19 cellular contexts compared by ENCODE assay signal in the genomic region with DNA sequence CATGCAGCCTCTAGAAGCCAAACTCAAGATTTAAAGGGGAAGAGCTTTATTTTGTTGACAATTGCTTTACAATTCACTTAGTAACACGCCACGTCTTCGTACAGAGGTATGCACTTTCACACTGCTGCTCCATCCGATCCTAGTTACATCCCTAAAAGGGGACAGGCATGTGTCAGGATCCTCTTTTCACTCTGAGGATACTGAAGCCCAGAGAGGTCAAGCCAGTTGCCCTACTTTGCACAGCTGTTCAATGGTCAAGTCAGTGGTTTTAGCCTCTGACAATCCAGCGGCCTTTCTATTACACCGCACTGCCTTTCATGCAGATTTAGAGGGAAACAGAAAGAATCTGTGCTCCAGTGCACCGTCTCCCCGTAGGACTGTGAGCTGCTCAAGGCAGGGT. TPM values are rescaled to one million over a fixed set of nuclear protein-coding genes. Genes with fewer than 3 reads are reported as not detected.
"Had no signal": no experiment of that assay in that cellular context is flagged by ENCODE, and none has a peak within 500 bp of the region (broad histone marks: within the 10 kb centered on the region; RNA-seq: fewer than 3 reads in every experiment).

No MANE protein-coding gene starts in this region.

- FAIRE-seq: keratinocyte had no signal

- H3K27ac Mint-ChIP-seq: activated CD4-positive, alpha-beta T cell treated with anti-CD3 and anti-CD28 coated beads, Interleukin-2, amount 10 ng/mL, durations not matched to agents 7 days and 5 days; activated T-cell treated with anti-CD3 and anti-CD28 coated beads, Interleukin-2, amount 50 U/mL, for 24 hours; memory B cell; natural killer cell had no signal

- H3K4me1 Mint-ChIP-seq: activated CD4-positive, alpha-beta T cell treated with anti-CD3 and anti-CD28 coated beads, Interleukin-2, amount 10 ng/mL, durations not matched to agents 7 days and 5 days; natural killer cell had no signal

- H3K9me3 Mint-ChIP-seq: activated CD4-positive, alpha-beta T cell treated with anti-CD3 and anti-CD28 coated beads, Interleukin-2, amount 10 ng/mL, durations not matched to agents 7 days and 5 days; activated T-cell treated with anti-CD3 and anti-CD28 coated beads, Interleukin-2, amount 50 U/mL, for 24 hours; memory B cell; natural killer cell had no signal

- H3K36me3 ChIP-seq: esophagus muscularis mucosa, left ventricle myocardium inferior had no signal

- H3K27ac ChIP-seq: esophagus muscularis mucosa, hepatocyte, left ventricle myocardium inferior, psoas muscle had no signal

- H3K4me2 ChIP-seq: hepatocyte, smooth muscle cell had no signal

- H3K9me3 ChIP-seq: esophagus muscularis mucosa, left ventricle myocardium inferior, psoas muscle had no signal

- H3K4me3 ChIP-seq: esophagus muscularis mucosa, hepatocyte, left ventricle myocardium inferior, psoas muscle, smooth muscle cell had no signal

- H3K27me3 ChIP-seq: hepatocyte had no signal

- H3K36me3 Mint-ChIP-seq: memory B cell, natural killer cell had no signal

- DNase-seq: activated CD4-positive, alpha-beta T cell treated with anti-CD3 and anti-CD28 coated beads, Interleukin-2, amount 10 ng/mL, durations not matched to agents 7 days and 5 days; activated naive CD4-positive, alpha-beta T cell treated with anti-CD3 and anti-CD28 coated beads, Interleukin-2, amount 50 U/mL, for 16 hours; activated T-cell treated with anti-CD3 and anti-CD28 coated beads, Interleukin-2, amount 50 U/mL, for 24 hours; central memory CD4-positive, alpha-beta T cell; cortex of kidney; effector CD4-positive, alpha-beta T cell; left ventricle myocardium inferior; natural killer cell; psoas muscle; stimulated activated CD4-positive, alpha-beta T cell treated with anti-CD3 and anti-CD28 coated beads, Interleukin-4, amount 100 ng/mL, for 4 hours; stimulated activated CD8-positive, alpha-beta memory T cell treated with anti-CD3 and anti-CD28 coated beads, Interleukin-4, amount 100 ng/mL, for 48 hours; stimulated activated naive CD8-positive, alpha-beta T cell treated with anti-CD3 and anti-CD28 coated beads, Interleukin-15, Interleukin-2, amounts not matched to agents 100 U/mL and 50 U/mL, for 24 hours; trophoblast cell had no signal

- H3K79me2 ChIP-seq: hepatocyte had no signal

- H3K4me3 Mint-ChIP-seq: activated CD4-positive, alpha-beta T cell treated with anti-CD3 and anti-CD28 coated beads, Interleukin-2, amount 10 ng/mL, durations not matched to agents 7 days and 5 days; activated T-cell treated with anti-CD3 and anti-CD28 coated beads, Interleukin-2, amount 50 U/mL, for 24 hours; memory B cell; natural killer cell had no signal

- H2AFZ ChIP-seq: hepatocyte had no signal

- ATAC-seq: natural killer cell; psoas muscle; stimulated activated naive CD8-positive, alpha-beta T cell treated with anti-CD3 and anti-CD28 coated beads, Interleukin-15, Interleukin-2, amounts not matched to agents 100 U/mL and 50 U/mL, for 24 hours had no signal

RNA-seq across cellular contexts. Expression of gene CHRNB4, which starts 44.9 kb away (rescaled TPM):
- total RNA-seq: activated CD4-positive, alpha-beta T cell treated with anti-CD3 and anti-CD28 coated beads, Interleukin-2, amount 10 ng/mL, durations not matched to agents 7 days and 5 days; hepatocyte; left ventricle myocardium inferior; natural killer cell; omental fat pad; psoas muscle; smooth muscle cell had no signal
- polyA plus RNA-seq: psoas muscle, smooth muscle cell had no signal
